ENCODE assay signal across 25 cellular contexts in genomic region chr10:57098146-57098545, GRCh38.
"Had no signal": no experiment of that assay in that cellular context is flagged by ENCODE, and none has a peak within 500 bp of the region (broad histone marks: within the 10 kb centered on the region; RNA-seq: fewer than 3 reads in every experiment).

No MANE protein-coding gene starts in this region.

- H3K4me1 Mint-ChIP-seq: activated naive CD8-positive, alpha-beta T cell treated with anti-CD3 and anti-CD28 coated beads, Interleukin-2, amount 10 ng/mL, durations not matched to agents 7 days and 5 days; naive B cell; stimulated activated effector memory CD8-positive, alpha-beta T cell treated with anti-CD3 and anti-CD28 coated beads, Interleukin-12 subunit alpha, Interleukin-12 subunit beta, amount 100 ng/mL, for 72 hours had no signal

- H3K27me3 Mint-ChIP-seq: activated CD4-positive, alpha-beta memory T cell treated with anti-CD3 and anti-CD28 coated beads for 36 hours; activated naive CD8-positive, alpha-beta T cell treated with anti-CD3 and anti-CD28 coated beads, Interleukin-2, amount 10 ng/mL, durations not matched to agents 7 days and 5 days; naive B cell; type B pancreatic cell had no signal

- H3K9me3 Mint-ChIP-seq: type B pancreatic cell had no signal

- H3K36me3 Mint-ChIP-seq: activated CD4-positive, alpha-beta memory T cell treated with anti-CD3 and anti-CD28 coated beads for 36 hours; activated naive CD8-positive, alpha-beta T cell treated with anti-CD3 and anti-CD28 coated beads, Interleukin-2, amount 10 ng/mL, durations not matched to agents 7 days and 5 days; naive B cell; stimulated activated effector memory CD8-positive, alpha-beta T cell treated with anti-CD3 and anti-CD28 coated beads, Interleukin-12 subunit alpha, Interleukin-12 subunit beta, amount 100 ng/mL, for 72 hours; type B pancreatic cell had no signal

- H3K27ac Mint-ChIP-seq: activated CD4-positive, alpha-beta memory T cell treated with anti-CD3 and anti-CD28 coated beads for 36 hours; activated naive CD8-positive, alpha-beta T cell treated with anti-CD3 and anti-CD28 coated beads, Interleukin-2, amount 10 ng/mL, durations not matched to agents 7 days and 5 days; activated T-helper 2 cell treated with anti-CD3 and anti-CD28 coated beads, Interferon-gamma antibody, Interleukin-2, Interleukin-4, amounts not matched to agents 10 μg/mL and 5 μg/mL and 100 μg/mL, durations not matched to agents 14 hours and 24 hours and 36 hours; endodermal cell; naive B cell; stimulated activated effector memory CD8-positive, alpha-beta T cell treated with anti-CD3 and anti-CD28 coated beads, Interleukin-12 subunit alpha, Interleukin-12 subunit beta, amount 100 ng/mL, for 72 hours; type B pancreatic cell; WTC11 had no signal

- H3K4me3 ChIP-seq: cardiac muscle cell, dorsolateral prefrontal cortex, hepatocyte, mucosa of descending colon, psoas muscle, stomach, testis had no signal

- H3K4me3 Mint-ChIP-seq: activated CD4-positive, alpha-beta memory T cell treated with anti-CD3 and anti-CD28 coated beads for 36 hours; activated naive CD8-positive, alpha-beta T cell treated with anti-CD3 and anti-CD28 coated beads, Interleukin-2, amount 10 ng/mL, durations not matched to agents 7 days and 5 days; endodermal cell; naive B cell; stimulated activated effector memory CD8-positive, alpha-beta T cell treated with anti-CD3 and anti-CD28 coated beads, Interleukin-12 subunit alpha, Interleukin-12 subunit beta, amount 100 ng/mL, for 72 hours; type B pancreatic cell; WTC11 had no signal

- H3K27me3 ChIP-seq: cardiac muscle cell, hepatocyte, stomach, testis had no signal

- H3K9me3 ChIP-seq: psoas muscle, testis had no signal

- DNase-seq: activated CD4-positive, alpha-beta memory T cell treated with anti-CD3 and anti-CD28 coated beads for 36 hours; activated CD4-positive, alpha-beta T cell treated with anti-CD3 and anti-CD28 coated beads for 4 hours; activated naive CD4-positive, alpha-beta T cell treated with Interleukin-2 at 50 U/mL for 16 hours; activated naive CD8-positive, alpha-beta T cell treated with anti-CD3 and anti-CD28 coated beads, Interleukin-2, amount 10 ng/mL, durations not matched to agents 7 days and 5 days; amygdala; dorsolateral prefrontal cortex; endodermal cell; foreskin fibroblast; left cardiac atrium; mesenchymal stem cell; mucosa of descending colon; naive B cell; psoas muscle; right cardiac atrium; small intestine; stimulated activated CD4-positive, alpha-beta T cell treated with anti-CD3 and anti-CD28 coated beads, Interleukin-4, amount 100 ng/mL, for 1 hour; stomach; testis had no signal

- H3K27ac ChIP-seq: cardiac muscle cell, dorsolateral prefrontal cortex, epithelial cell of prostate, hepatocyte, psoas muscle, stomach, testis had no signal

- H3K36me3 ChIP-seq: cardiac muscle cell, stomach had no signal

- H3K4me1 ChIP-seq: psoas muscle, stomach, testis had no signal

- ATAC-seq: left cardiac atrium; mucosa of descending colon; psoas muscle; right cardiac atrium; stimulated activated effector memory CD8-positive, alpha-beta T cell treated with anti-CD3 and anti-CD28 coated beads, Interleukin-12 subunit alpha, Interleukin-12 subunit beta, amount 100 ng/mL, for 72 hours; WTC11 had no signal
